1 cellular context compared by ENCODE assay signal in genomic region chr14:39184628-39185255, GRCh38.
TF ChIP-seq lines count a peak whose summit lies in the region.

No MANE protein-coding gene starts in this region.

TF ChIP-seq in HepG2, 621 proteins besides CTCF, POLR2A, EP300 and RAD21 (continued from another document and continues in another):
- TF ChIP-seq ZNF350 (CRISPR knock-in tag; IDR thresholded peaks at IDR 0.05; ENCODE audit: borderline replicate concordance, low read depth) (0 out of 2 replicates have a peak, but pooled peaks have one; percentile 24), BCL3 (CRISPR knock-in tag; IDR thresholded peaks at IDR 0.05) (no peak), PATZ1 (CRISPR knock-in tag; IDR thresholded peaks at IDR 0.05) (no peak), ADNP (CRISPR knock-in tag; IDR thresholded peaks at IDR 0.05) (no peak), RFX1 (IDR thresholded peaks at IDR 0.05) (no peak), STAG1 (CRISPR knock-in tag; IDR thresholded peaks at IDR 0.05) (no peak), ZNF431 (CRISPR knock-in tag; IDR thresholded peaks at IDR 0.05; ENCODE audit: borderline replicate concordance, low read depth) (no peak), ATF4 (CRISPR knock-in tag; IDR thresholded peaks at IDR 0.05) (peak in 1 of 2 experiments; percentile 22; a peak in 1 of 4 replicates), MXI1 (IDR thresholded peaks at IDR 0.05; ENCODE audit: borderline replicate concordance, low read depth, low read length) (no peak), ZNF589 (CRISPR knock-in tag; conservative IDR thresholded peaks at IDR 0.05) (no peak), NR2F1 (CRISPR knock-in tag; IDR thresholded peaks at IDR 0.05) (no peak), ZBTB1 (CRISPR knock-in tag; IDR thresholded peaks at IDR 0.05; ENCODE audit: borderline replicate concordance) (no peak), ZNF24 (IDR thresholded peaks at IDR 0.05) (no peak), ZNF530 (CRISPR knock-in tag; IDR thresholded peaks at IDR 0.05; ENCODE audit: low read depth) (no peak), KLF6 (CRISPR knock-in tag; IDR thresholded peaks at IDR 0.05) (no peak; the same call in 1 of the 2 replicates), MATR3 (CRISPR knock-in tag; IDR thresholded peaks at IDR 0.05) (no peak), THAP7 (CRISPR knock-in tag; IDR thresholded peaks at IDR 0.05) (no peak), UBTF (CRISPR knock-in tag; IDR thresholded peaks at IDR 0.05) (no peak), MXD3 (CRISPR knock-in tag; IDR thresholded peaks at IDR 0.05) (no peak), ZNF850 (CRISPR knock-in tag; conservative IDR thresholded peaks at IDR 0.05) (no peak), CREB3 (CRISPR knock-in tag; IDR thresholded peaks at IDR 0.05) (no peak), ZFAT (CRISPR knock-in tag; conservative IDR thresholded peaks at IDR 0.05) (no peak), EED (CRISPR knock-in tag; IDR thresholded peaks at IDR 0.05) (no peak), ZNF136 (CRISPR knock-in tag; IDR thresholded peaks at IDR 0.05; ENCODE audit: low read depth) (no peak), EEA1 (CRISPR knock-in tag; IDR thresholded peaks at IDR 0.05; ENCODE audit: borderline replicate concordance) (no peak), SRSF4 (IDR thresholded peaks at IDR 0.05; ENCODE audit: low read depth, low read length, poor library complexity, severe bottlenecking) (no peak), CENPT (CRISPR knock-in tag; IDR thresholded peaks at IDR 0.05; ENCODE audit: low read depth) (no peak), TFDP1 (CRISPR knock-in tag; IDR thresholded peaks at IDR 0.05; ENCODE audit: borderline replicate concordance) (no peak), FOXK1 (CRISPR knock-in tag; IDR thresholded peaks at IDR 0.05; ENCODE audit: borderline replicate concordance, low read depth) (no peak), PAF1 (CRISPR knock-in tag; IDR thresholded peaks at IDR 0.05) (peak; percentile 95), SOX13 (IDR thresholded peaks at IDR 0.05) (no peak), SOX13 (CRISPR knock-in tag; conservative IDR thresholded peaks at IDR 0.05 in 1 of 2, IDR thresholded peaks at IDR 0.05 in 1 of 2) (0 out of 4 replicates have a peak, but pooled peaks of 1 of the 2 experiments have one; percentile 25), KMT2B (CRISPR knock-in tag; IDR thresholded peaks at IDR 0.05) (0 out of 2 replicates have a peak, but pooled peaks have one; percentile 26), ZNF251 (CRISPR knock-in tag; IDR thresholded peaks at IDR 0.05) (no peak), ZNF816 (CRISPR knock-in tag; IDR thresholded peaks at IDR 0.05; ENCODE audit: borderline replicate concordance) (no peak), ZNF703 (CRISPR knock-in tag; IDR thresholded peaks at IDR 0.05; ENCODE audit: borderline replicate concordance) (no peak), ZKSCAN8 (CRISPR knock-in tag; IDR thresholded peaks at IDR 0.05; ENCODE audit: borderline replicate concordance) (no peak), HOMEZ (CRISPR knock-in tag; IDR thresholded peaks at IDR 0.05; ENCODE audit: low read depth) (no peak), ZHX2 (IDR thresholded peaks at IDR 0.05; ENCODE audit: low read depth) (no peak), ZHX2 (CRISPR knock-in tag; IDR thresholded peaks at IDR 0.05; ENCODE audit: borderline replicate concordance) (no peak), MAZ (IDR thresholded peaks at IDR 0.05; ENCODE audit: borderline replicate concordance, low read depth, low read length) (no peak), MAZ (CRISPR knock-in tag; IDR thresholded peaks at IDR 0.05; ENCODE audit: low read depth) (no peak), ISL2 (CRISPR knock-in tag; IDR thresholded peaks at IDR 0.05) (0 out of 2 replicates have a peak, but pooled peaks have one; percentile 11), FLYWCH1 (CRISPR knock-in tag; IDR thresholded peaks at IDR 0.05) (no peak), ZNF280B (CRISPR knock-in tag; IDR thresholded peaks at IDR 0.05; ENCODE audit: borderline replicate concordance) (no peak), ZNF740 (CRISPR knock-in tag; IDR thresholded peaks at IDR 0.05) (no peak)
